Comparison of ENCODE assay signal across 11 cellular contexts in the genomic region with DNA sequence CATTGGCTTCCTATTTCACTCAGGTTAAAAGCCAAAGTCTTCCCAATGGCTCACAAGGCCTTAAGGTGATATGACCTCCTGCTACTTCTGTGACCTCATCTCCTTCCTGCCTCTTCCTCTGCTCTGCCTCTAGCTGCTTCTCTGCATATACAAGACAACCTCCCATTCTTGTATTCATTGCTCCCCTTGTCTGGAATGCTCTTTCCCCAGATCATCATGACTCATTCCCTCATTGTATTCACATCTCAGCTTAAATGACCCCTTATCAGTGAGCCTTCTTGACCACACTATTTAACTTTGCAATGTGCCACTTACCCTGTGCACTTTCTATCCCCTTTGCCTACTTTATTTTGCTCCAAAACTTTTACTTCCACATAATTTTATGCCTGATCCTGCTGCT.
A peak's percentile ranks its signal among the peaks of the same experiment; 100 is the strongest.
DNase-seq lines count a peak whose midpoint lies in the region; ATAC-seq and TF ChIP-seq lines count a peak whose summit lies in the region.
"Had no signal": no experiment of that assay in that cellular context is flagged by ENCODE, and none has a peak within 500 bp of the region (broad histone marks: within the 10 kb centered on the region; RNA-seq: fewer than 3 reads in every experiment).

No MANE protein-coding gene starts in this region.

- peaks cover 0 to 3% of the 10 kb centered on the region in 2 donors for H3K36me3 ChIP-seq in aorta (ENCODE audit: control insufficient read depth in 1 of 2, insufficient read depth in 2 of 2, low read length in 1 of 2)

- no peaks in the 10 kb centered on the region for H3K9me3 ChIP-seq in aorta (ENCODE audit: control insufficient read depth, low read length)
- H3K9me3 ChIP-seq: ascending aorta had no signal

- H3K4me3 ChIP-seq in aorta (ENCODE audit: low read length in 2 of 2), result no peak overlapping the region
- H3K4me3 ChIP-seq: ascending aorta had no signal

- no peak overlapping the region for H3K27ac ChIP-seq in aorta (ENCODE audit: low read depth in 1 of 2, low read length in 2 of 2)
- H3K27ac ChIP-seq: ascending aorta had no signal

- peak overlapping the region; percentile 1 to 58 (median 40) for H3K27ac Mint-ChIP-seq in immature natural killer cell

- H3K36me3 Mint-ChIP-seq in immature natural killer cell, result peaks cover 12 to 21% (median 15%) of the 10 kb centered on the region in 3 donors

- H3K4me1 ChIP-seq in aorta (ENCODE audit: control insufficient read depth in 1 of 2, insufficient read depth in 2 of 2, low read length in 2 of 2), result no peaks in the 10 kb centered on the region

- H3K4me3 Mint-ChIP-seq in immature natural killer cell, result no peak overlapping the region

- TF ChIP-seq CTCF in AG09319 (IDR thresholded peaks at IDR 0.05; ENCODE audit: low read depth, low read length), result no peak

- H3K4me1 Mint-ChIP-seq in immature natural killer cell, result peaks cover 66 to 92% of the 10 kb centered on the region in 2 donors

- intact Hi-C loops in aorta (cut with DNase I), result loop anchor here in 1 of 2 donors (5.0 kb wide), 1 partner anchor 33 kb away; no protein-coding TSS in a partner anchor

- DNase-seq in AG09319 (ENCODE audit: extremely low read depth, low read depth), result peak; percentile 25
- DNase-seq in HS-27A (ENCODE audit: low read depth), result peak; percentile 59
- DNase-seq in astrocyte of the hippocampus (ENCODE audit: low read depth, low spot score), result peak; percentile 79
- DNase-seq in immature natural killer cell, result no peak
- DNase-seq in stimulated activated CD4-positive, alpha-beta T cell treated with anti-CD3 and anti-CD28 coated beads, Interleukin-4, amount 100 ng/mL, for 4 hours, result no peak
- no peak for DNase-seq in NCI-H1105 (lab: John Stamatoyannopoulos, UW)
- no peak for DNase-seq in aorta
- no peak for DNase-seq in ureter (ENCODE audit: low spot score)
- DNase-seq: activated CD4-positive, alpha-beta T cell treated with anti-CD3 and anti-CD28 coated beads for 48 hours; DMS153 had no signal

- no peak for ATAC-seq in aorta (ENCODE audit: low FRiP score)

- H3K27me3 Mint-ChIP-seq in immature natural killer cell (ENCODE audit: low read depth in 3 of 3), result peaks cover 2 to 5% (median 2%) of the 10 kb centered on the region in 3 donors

- no peaks in the 10 kb centered on the region for H3K27me3 ChIP-seq in aorta (ENCODE audit: control insufficient read depth in 1 of 2, insufficient read depth in 2 of 2, low read length in 1 of 2)
- H3K27me3 ChIP-seq: ascending aorta had no signal

- no peaks in the 10 kb centered on the region for H3K9me3 Mint-ChIP-seq in immature natural killer cell

Comparison
In these comparisons a context has a peak if more than half of its experiments do, and no peak if none do; other contexts are left out.
1. DNase-seq: peak in AG09319 (single experiment), HS-27A (single experiment) and astrocyte of the hippocampus (single experiment); none in immature natural killer cell (0 of 3), stimulated activated CD4-positive, alpha-beta T cell treated with anti-CD3 and anti-CD28 coated beads, Interleukin-4, amount 100 ng/mL, for 4 hours (0 of 2), NCI-H1105 (single experiment), aorta (0 of 2) and ureter (single experiment).